1 cellular context compared by ENCODE assay signal in genomic region chr13:52026246-52026626, GRCh38.
A peak's percentile ranks its signal among the peaks of the same experiment; 100 is the strongest.
TF ChIP-seq lines count a peak whose summit lies in the region.

No MANE protein-coding gene starts in this region.

TF ChIP-seq in HepG2, 621 proteins besides CTCF, POLR2A, EP300 and RAD21 (continued from another document and continues in another):
- TF ChIP-seq ZNF703 (CRISPR knock-in tag; IDR thresholded peaks at IDR 0.05; ENCODE audit: borderline replicate concordance) (0 out of 2 replicates have a peak, but pooled peaks have one; percentile 18), ZBTB25 (CRISPR knock-in tag; IDR thresholded peaks at IDR 0.05) (no peak), ZNF558 (CRISPR knock-in tag; IDR thresholded peaks at IDR 0.05; ENCODE audit: borderline replicate concordance) (no peak), USF2 (IDR thresholded peaks at IDR 0.05; ENCODE audit: low read depth, low read length) (no peak), USF2 (CRISPR knock-in tag; IDR thresholded peaks at IDR 0.05; ENCODE audit: borderline replicate concordance) (no peak), RAD51 (IDR thresholded peaks at IDR 0.05; ENCODE audit: borderline replicate concordance) (no peak), ONECUT2 (CRISPR knock-in tag; IDR thresholded peaks at IDR 0.05) (no peak), DNMT1 (CRISPR knock-in tag; IDR thresholded peaks at IDR 0.05) (0 out of 2 replicates have a peak, but pooled peaks have one; percentile 16), ZNF501 (CRISPR knock-in tag; IDR thresholded peaks at IDR 0.05) (peak; percentile 79), ZNF572 (CRISPR knock-in tag; IDR thresholded peaks at IDR 0.05) (no peak), MTF2 (CRISPR knock-in tag; IDR thresholded peaks at IDR 0.05; ENCODE audit: borderline replicate concordance) (no peak), ZBTB43 (CRISPR knock-in tag; conservative IDR thresholded peaks at IDR 0.05) (no peak; the same call in 1 of the 2 replicates), KLF15 (CRISPR knock-in tag; IDR thresholded peaks at IDR 0.05; ENCODE audit: borderline replicate concordance) (no peak), ERF (CRISPR knock-in tag; IDR thresholded peaks at IDR 0.05) (no peak), YEATS2 (CRISPR knock-in tag; IDR thresholded peaks at IDR 0.05; ENCODE audit: borderline replicate concordance) (no peak), MED13 (CRISPR knock-in tag; IDR thresholded peaks at IDR 0.05) (no peak), ARNT2 (CRISPR knock-in tag; IDR thresholded peaks at IDR 0.05; ENCODE audit: low read depth) (no peak), ZNF629 (CRISPR knock-in tag; conservative IDR thresholded peaks at IDR 0.05) (peak; percentile 68), ZNF883 (CRISPR knock-in tag; IDR thresholded peaks at IDR 0.05; ENCODE audit: not compliant biosample characterization) (no peak), ZNF687 (CRISPR knock-in tag; IDR thresholded peaks at IDR 0.05) (peak; percentile 7), KDM4B (CRISPR knock-in tag; IDR thresholded peaks at IDR 0.05) (no peak), ZNF552 (CRISPR knock-in tag; IDR thresholded peaks at IDR 0.05; ENCODE audit: borderline replicate concordance) (no peak), ZNF260 (CRISPR knock-in tag; IDR thresholded peaks at IDR 0.05; ENCODE audit: borderline replicate concordance, low read depth) (no peak), TOPORS (CRISPR knock-in tag; IDR thresholded peaks at IDR 0.05) (no peak), NCOA2 (CRISPR knock-in tag; IDR thresholded peaks at IDR 0.05) (no peak), ZNF331 (CRISPR knock-in tag; IDR thresholded peaks at IDR 0.05) (no peak), ARNTL (CRISPR knock-in tag; IDR thresholded peaks at IDR 0.05) (0 out of 2 replicates have a peak, but pooled peaks have one; percentile 41), GFI1 (CRISPR knock-in tag; IDR thresholded peaks at IDR 0.05; ENCODE audit: borderline replicate concordance) (no peak), PHF20 (CRISPR knock-in tag; IDR thresholded peaks at IDR 0.05) (no peak), SRY (CRISPR knock-in tag; IDR thresholded peaks at IDR 0.05) (no peak), RFX5 (IDR thresholded peaks at IDR 0.05; ENCODE audit: low read depth, low read length) (no peak), HOXA9 (CRISPR knock-in tag; IDR thresholded peaks at IDR 0.05; ENCODE audit: borderline replicate concordance) (0 out of 2 replicates have a peak, but pooled peaks have one; percentile 13), SIN3B (IDR thresholded peaks at IDR 0.05; ENCODE audit: low read length) (no peak), THYN1 (CRISPR knock-in tag; IDR thresholded peaks at IDR 0.05; ENCODE audit: borderline replicate concordance, low read depth) (peak; percentile 54; the same call in 1 of the 2 replicates), KLF6 (CRISPR knock-in tag; IDR thresholded peaks at IDR 0.05) (no peak), AKAP8 (CRISPR knock-in tag; IDR thresholded peaks at IDR 0.05) (no peak), FUBP1 (CRISPR knock-in tag; IDR thresholded peaks at IDR 0.05; ENCODE audit: borderline replicate concordance) (no peak), FOXK1 (CRISPR knock-in tag; IDR thresholded peaks at IDR 0.05; ENCODE audit: borderline replicate concordance, low read depth) (no peak), CBFB (CRISPR knock-in tag; IDR thresholded peaks at IDR 0.05) (no peak), KDM5B (CRISPR knock-in tag; IDR thresholded peaks at IDR 0.05; ENCODE audit: borderline replicate concordance) (0 out of 2 replicates have a peak, but pooled peaks have one; percentile 34), GZF1 (CRISPR knock-in tag; IDR thresholded peaks at IDR 0.05) (no peak), SAFB2 (CRISPR knock-in tag; IDR thresholded peaks at IDR 0.05; ENCODE audit: borderline replicate concordance, low read depth) (0 out of 2 replicates have a peak, but pooled peaks have one; percentile 53), ZNF607 (CRISPR knock-in tag; IDR thresholded peaks at IDR 0.05; ENCODE audit: borderline replicate concordance) (0 out of 2 replicates have a peak, but pooled peaks have one; percentile 23)
- TF ChIP-seq, protein P1, sequence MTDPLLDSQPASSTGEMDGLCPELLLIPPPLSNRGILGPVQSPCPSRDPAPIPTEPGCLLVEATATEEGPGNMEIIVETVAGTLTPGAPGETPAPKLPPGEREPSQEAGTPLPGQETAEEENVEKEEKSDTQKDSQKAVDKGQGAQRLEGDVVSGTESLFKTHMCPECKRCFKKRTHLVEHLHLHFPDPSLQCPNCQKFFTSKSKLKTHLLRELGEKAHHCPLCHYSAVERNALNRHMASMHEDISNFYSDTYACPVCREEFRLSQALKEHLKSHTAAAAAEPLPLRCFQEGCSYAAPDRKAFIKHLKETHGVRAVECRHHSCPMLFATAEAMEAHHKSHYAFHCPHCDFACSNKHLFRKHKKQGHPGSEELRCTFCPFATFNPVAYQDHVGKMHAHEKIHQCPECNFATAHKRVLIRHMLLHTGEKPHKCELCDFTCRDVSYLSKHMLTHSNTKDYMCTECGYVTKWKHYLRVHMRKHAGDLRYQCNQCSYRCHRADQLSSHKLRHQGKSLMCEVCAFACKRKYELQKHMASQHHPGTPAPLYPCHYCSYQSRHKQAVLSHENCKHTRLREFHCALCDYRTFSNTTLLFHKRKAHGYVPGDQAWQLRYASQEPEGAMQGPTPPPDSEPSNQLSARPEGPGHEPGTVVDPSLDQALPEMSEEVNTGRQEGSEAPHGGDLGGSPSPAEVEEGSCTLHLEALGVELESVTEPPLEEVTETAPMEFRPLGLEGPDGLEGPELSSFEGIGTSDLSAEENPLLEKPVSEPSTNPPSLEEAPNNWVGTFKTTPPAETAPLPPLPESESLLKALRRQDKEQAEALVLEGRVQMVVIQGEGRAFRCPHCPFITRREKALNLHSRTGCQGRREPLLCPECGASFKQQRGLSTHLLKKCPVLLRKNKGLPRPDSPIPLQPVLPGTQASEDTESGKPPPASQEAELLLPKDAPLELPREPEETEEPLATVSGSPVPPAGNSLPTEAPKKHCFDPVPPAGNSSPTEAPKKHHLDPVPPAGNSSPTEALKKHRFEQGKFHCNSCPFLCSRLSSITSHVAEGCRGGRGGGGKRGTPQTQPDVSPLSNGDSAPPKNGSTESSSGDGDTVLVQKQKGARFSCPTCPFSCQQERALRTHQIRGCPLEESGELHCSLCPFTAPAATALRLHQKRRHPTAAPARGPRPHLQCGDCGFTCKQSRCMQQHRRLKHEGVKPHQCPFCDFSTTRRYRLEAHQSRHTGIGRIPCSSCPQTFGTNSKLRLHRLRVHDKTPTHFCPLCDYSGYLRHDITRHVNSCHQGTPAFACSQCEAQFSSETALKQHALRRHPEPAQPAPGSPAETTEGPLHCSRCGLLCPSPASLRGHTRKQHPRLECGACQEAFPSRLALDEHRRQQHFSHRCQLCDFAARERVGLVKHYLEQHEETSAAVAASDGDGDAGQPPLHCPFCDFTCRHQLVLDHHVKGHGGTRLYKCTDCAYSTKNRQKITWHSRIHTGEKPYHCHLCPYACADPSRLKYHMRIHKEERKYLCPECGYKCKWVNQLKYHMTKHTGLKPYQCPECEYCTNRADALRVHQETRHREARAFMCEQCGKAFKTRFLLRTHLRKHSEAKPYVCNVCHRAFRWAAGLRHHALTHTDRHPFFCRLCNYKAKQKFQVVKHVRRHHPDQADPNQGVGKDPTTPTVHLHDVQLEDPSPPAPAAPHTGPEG (CRISPR knock-in tag; IDR thresholded peaks at IDR 0.05): no peak
- TF ChIP-seq, protein P2, sequence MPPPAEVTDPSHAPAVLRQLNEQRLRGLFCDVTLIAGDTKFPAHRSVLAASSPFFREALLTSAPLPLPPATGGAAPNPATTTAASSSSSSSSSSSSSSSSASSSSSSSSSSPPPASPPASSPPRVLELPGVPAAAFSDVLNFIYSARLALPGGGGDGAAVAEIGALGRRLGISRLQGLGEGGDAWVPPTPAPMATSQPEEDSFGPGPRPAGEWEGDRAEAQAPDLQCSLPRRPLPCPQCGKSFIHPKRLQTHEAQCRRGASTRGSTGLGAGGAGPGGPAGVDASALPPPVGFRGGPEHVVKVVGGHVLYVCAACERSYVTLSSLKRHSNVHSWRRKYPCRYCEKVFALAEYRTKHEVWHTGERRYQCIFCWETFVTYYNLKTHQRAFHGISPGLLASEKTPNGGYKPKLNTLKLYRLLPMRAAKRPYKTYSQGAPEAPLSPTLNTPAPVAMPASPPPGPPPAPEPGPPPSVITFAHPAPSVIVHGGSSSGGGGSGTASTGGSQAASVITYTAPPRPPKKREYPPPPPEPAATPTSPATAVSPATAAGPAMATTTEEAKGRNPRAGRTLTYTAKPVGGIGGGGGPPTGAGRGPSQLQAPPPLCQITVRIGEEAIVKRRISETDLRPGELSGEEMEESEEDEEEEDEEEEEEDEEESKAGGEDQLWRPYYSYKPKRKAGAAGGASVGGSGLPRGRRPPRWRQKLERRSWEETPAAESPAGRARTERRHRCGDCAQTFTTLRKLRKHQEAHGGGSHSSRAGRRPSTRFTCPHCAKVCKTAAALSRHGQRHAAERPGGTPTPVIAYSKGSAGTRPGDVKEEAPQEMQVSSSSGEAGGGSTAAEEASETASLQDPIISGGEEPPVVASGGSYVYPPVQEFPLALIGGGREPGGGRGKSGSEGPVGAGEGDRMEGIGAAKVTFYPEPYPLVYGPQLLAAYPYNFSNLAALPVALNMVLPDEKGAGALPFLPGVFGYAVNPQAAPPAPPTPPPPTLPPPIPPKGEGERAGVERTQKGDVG (CRISPR knock-in tag; IDR thresholded peaks at IDR 0.05; ENCODE audit: borderline replicate concordance): no peak
